ENCODE assay signal across 1 cellular context in the genomic region with DNA sequence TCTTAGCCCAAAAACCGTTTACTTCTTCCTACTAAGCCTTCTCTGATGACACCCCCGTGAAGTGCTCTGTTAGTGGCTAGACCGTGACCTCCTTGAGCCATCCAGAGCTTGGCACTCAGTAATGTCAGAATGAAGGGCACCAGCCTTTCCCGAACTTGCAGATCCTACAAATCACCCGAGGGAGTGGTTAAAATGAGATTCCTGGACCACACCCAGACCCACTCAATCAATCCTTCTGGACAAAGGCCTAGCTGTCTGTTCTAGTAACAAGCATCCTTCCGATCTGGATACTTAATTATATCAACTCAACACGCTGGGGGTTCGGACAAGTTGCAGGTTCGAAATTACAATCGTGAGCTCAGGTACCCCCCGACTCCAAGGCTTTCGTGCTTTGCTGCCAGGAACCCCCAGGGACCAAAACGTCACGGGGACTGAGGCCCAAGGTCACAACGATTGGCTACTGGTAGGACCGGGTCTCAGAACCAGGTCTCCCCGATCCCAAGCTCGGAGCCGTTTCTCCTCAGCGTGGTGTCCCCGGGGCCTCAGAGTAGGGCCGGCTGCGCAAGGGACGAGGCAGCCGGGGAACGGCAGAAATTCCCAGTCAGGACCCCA.
TF ChIP-seq lines count a peak whose summit lies in the region.

No MANE protein-coding gene starts in this region.

TF ChIP-seq in GM23338, 12 proteins besides CTCF, POLR2A, EP300 and RAD21 (continued from another document):
- TF ChIP-seq, protein P1, sequence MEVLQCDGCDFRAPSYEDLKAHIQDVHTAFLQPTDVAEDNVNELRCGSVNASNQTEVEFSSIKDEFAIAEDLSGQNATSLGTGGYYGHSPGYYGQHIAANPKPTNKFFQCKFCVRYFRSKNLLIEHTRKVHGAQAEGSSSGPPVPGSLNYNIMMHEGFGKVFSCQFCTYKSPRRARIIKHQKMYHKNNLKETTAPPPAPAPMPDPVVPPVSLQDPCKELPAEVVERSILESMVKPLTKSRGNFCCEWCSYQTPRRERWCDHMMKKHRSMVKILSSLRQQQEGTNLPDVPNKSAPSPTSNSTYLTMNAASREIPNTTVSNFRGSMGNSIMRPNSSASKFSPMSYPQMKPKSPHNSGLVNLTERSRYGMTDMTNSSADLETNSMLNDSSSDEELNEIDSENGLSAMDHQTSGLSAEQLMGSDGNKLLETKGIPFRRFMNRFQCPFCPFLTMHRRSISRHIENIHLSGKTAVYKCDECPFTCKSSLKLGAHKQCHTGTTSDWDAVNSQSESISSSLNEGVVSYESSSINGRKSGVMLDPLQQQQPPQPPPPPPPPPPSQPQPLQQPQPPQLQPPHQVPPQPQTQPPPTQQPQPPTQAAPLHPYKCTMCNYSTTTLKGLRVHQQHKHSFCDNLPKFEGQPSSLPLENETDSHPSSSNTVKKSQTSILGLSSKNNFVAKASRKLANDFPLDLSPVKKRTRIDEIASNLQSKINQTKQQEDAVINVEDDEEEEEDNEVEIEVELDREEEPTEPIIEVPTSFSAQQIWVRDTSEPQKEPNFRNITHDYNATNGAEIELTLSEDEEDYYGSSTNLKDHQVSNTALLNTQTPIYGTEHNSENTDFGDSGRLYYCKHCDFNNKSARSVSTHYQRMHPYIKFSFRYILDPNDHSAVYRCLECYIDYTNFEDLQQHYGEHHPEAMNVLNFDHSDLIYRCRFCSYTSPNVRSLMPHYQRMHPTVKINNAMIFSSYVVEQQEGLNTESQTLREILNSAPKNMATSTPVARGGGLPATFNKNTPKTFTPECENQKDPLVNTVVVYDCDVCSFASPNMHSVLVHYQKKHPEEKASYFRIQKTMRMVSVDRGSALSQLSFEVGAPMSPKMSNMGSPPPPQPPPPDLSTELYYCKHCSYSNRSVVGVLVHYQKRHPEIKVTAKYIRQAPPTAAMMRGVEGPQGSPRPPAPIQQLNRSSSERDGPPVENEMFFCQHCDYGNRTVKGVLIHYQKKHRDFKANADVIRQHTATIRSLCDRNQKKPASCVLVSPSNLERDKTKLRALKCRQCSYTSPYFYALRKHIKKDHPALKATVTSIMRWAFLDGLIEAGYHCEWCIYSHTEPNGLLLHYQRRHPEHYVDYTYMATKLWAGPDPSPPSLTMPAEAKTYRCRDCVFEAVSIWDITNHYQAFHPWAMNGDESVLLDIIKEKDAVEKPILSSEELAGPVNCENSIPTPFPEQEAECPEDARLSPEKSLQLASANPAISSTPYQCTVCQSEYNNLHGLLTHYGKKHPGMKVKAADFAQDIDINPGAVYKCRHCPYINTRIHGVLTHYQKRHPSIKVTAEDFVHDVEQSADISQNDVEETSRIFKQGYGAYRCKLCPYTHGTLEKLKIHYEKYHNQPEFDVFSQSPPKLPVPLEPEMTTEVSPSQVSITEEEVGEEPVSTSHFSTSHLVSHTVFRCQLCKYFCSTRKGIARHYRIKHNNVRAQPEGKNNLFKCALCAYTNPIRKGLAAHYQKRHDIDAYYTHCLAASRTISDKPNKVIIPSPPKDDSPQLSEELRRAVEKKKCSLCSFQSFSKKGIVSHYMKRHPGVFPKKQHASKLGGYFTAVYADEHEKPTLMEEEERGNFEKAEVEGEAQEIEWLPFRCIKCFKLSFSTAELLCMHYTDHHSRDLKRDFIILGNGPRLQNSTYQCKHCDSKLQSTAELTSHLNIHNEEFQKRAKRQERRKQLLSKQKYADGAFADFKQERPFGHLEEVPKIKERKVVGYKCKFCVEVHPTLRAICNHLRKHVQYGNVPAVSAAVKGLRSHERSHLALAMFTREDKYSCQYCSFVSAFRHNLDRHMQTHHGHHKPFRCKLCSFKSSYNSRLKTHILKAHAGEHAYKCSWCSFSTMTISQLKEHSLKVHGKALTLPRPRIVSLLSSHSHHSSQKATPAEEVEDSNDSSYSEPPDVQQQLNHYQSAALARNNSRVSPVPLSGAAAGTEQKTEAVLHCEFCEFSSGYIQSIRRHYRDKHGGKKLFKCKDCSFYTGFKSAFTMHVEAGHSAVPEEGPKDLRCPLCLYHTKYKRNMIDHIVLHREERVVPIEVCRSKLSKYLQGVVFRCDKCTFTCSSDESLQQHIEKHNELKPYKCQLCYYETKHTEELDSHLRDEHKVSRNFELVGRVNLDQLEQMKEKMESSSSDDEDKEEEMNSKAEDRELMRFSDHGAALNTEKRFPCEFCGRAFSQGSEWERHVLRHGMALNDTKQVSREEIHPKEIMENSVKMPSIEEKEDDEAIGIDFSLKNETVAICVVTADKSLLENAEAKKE (CRISPR knock-in tag; IDR thresholded peaks at IDR 0.05), result no peak
- TF ChIP-seq NANOG (IDR thresholded peaks at IDR 0.05; ENCODE audit: borderline replicate concordance) (no peak), STAT1 (IDR thresholded peaks at IDR 0.05; ENCODE audit: unreplicated experiment) (no peak), POLR2AphosphoS5 (IDR thresholded peaks at IDR 0.05; ENCODE audit: low read depth) (no peak), ZNF331 (CRISPR knock-in tag; IDR thresholded peaks at IDR 0.05; ENCODE audit: low read depth) (no peak), JUNB (IDR thresholded peaks at IDR 0.05; ENCODE audit: unreplicated experiment) (no peak)
TF ChIP-seq in GM23338: peak in this region for 0.
